1 cellular context compared by ENCODE assay signal in genomic region chr2:205511666-205512065, GRCh38.
TF ChIP-seq lines count a peak whose summit lies in the region.

No MANE protein-coding gene starts in this region.

TF ChIP-seq in SK-N-SH, 30 proteins besides CTCF, POLR2A, EP300 and RAD21 (continued from another document):
- TF ChIP-seq GABPA (IDR thresholded peaks at IDR 0.05; ENCODE audit: low read depth), result no peak
- no peak for TF ChIP-seq ELF1 (IDR thresholded peaks at IDR 0.05)
- TF ChIP-seq FOXJ3 (CRISPR knock-in tag; IDR thresholded peaks at IDR 0.05), result no peak
